ENCODE assay signal across 17 cellular contexts in the genomic region with DNA sequence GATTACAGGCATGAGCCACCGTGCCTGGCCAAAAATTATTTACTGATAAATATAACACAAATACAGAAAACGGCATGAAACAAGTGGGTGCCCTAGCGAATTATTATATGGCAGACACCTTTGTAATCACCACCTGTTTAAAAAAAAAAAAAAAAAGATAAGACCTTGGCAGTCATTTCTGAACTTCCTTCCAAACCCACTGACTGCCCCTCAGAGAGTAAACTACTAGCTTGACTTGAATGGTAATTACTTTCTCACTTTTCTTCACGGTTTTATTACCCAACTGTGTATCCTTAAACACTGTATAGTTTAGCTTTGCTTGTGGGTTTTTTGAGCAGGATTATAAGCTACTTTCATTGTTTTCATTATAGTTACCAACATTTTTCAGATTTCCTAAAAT. TPM values are rescaled to one million over a fixed set of nuclear protein-coding genes. Genes with fewer than 3 reads are reported as not detected.
A peak's percentile ranks its signal among the peaks of the same experiment; 100 is the strongest.
DNase-seq lines count a peak whose midpoint lies in the region; ATAC-seq and TF ChIP-seq lines count a peak whose summit lies in the region.
"Had no signal": no experiment of that assay in that cellular context is flagged by ENCODE, and none has a peak within 500 bp of the region (broad histone marks: within the 10 kb centered on the region; RNA-seq: fewer than 3 reads in every experiment).

No MANE protein-coding gene starts in this region.

- no peak overlapping the region for H3K4me3 Mint-ChIP-seq in activated CD8-positive, alpha-beta T cell treated with anti-CD3 and anti-CD28 coated beads for 36 hours
- H3K4me3 Mint-ChIP-seq in activated CD8-positive, alpha-beta T cell treated with anti-CD3 and anti-CD28 coated beads, Interleukin-2, amount 10 ng/mL, durations not matched to agents 7 days and 5 days = no peak overlapping the region
- no peak overlapping the region for H3K4me3 Mint-ChIP-seq in activated naive CD8-positive, alpha-beta T cell
- peak overlapping the region; percentile 53 for H3K4me3 Mint-ChIP-seq in natural killer cell treated with Interleukin-12 subunit alpha and Interleukin-12 subunit beta and Interleukin-15 and Interleukin-18, amount 100 ng/mL, for 72 hours
- H3K4me3 Mint-ChIP-seq: GM23338 had no signal

- peak; percentile 65 for ATAC-seq in activated CD8-positive, alpha-beta T cell treated with anti-CD3 and anti-CD28 coated beads for 36 hours
- no peak for ATAC-seq in activated CD8-positive, alpha-beta T cell treated with anti-CD3 and anti-CD28 coated beads, Interleukin-2, amount 10 ng/mL, durations not matched to agents 7 days and 5 days
- peak; percentile 66 for ATAC-seq in natural killer cell treated with Interleukin-12 subunit alpha and Interleukin-12 subunit beta and Interleukin-15 and Interleukin-18, amount 100 ng/mL, for 72 hours
- ATAC-seq: GM23338 had no signal

- no peak overlapping the region for H2AFZ ChIP-seq in OCI-LY7 (ENCODE audit: low read length)
- H2AFZ ChIP-seq: GM23338 had no signal

- intact Hi-C loops in activated CD8-positive, alpha-beta T cell treated with anti-CD3 and anti-CD28 coated beads for 36 hours (cut with micrococcal nuclease) = no loop called here
- intact Hi-C loops in OCI-LY7 (cut with micrococcal nuclease; ENCODE audit: unreplicated experiment) = no loop called here

- peaks cover 54% of the 10 kb centered on the region for H3K36me3 ChIP-seq in OCI-LY7 (ENCODE audit: insufficient read depth, low read length)

- no peak overlapping the region for H3K4me3 ChIP-seq in OCI-LY7 (ENCODE audit: low read depth, low read length, poor library complexity, severe bottlenecking)
- H3K4me3 ChIP-seq: GM23338 had no signal

- H3K9me3 ChIP-seq in OCI-LY7 (ENCODE audit: low read length) = 0 out of 2 replicates have a peak, but pooled peaks cover under 1% of the 10 kb centered on the region
- H3K9me3 ChIP-seq: Caco-2 had no signal

- peaks cover 62% of the 10 kb centered on the region for H3K36me3 Mint-ChIP-seq in activated CD8-positive, alpha-beta T cell treated with anti-CD3 and anti-CD28 coated beads for 36 hours (ENCODE audit: low read depth)
- peaks cover 50% of the 10 kb centered on the region for H3K36me3 Mint-ChIP-seq in activated CD8-positive, alpha-beta T cell treated with anti-CD3 and anti-CD28 coated beads, Interleukin-2, amount 10 ng/mL, durations not matched to agents 7 days and 5 days (ENCODE audit: low read depth)
- peaks cover 11% of the 10 kb centered on the region for H3K36me3 Mint-ChIP-seq in activated naive CD8-positive, alpha-beta T cell
- H3K36me3 Mint-ChIP-seq in natural killer cell treated with Interleukin-12 subunit alpha and Interleukin-12 subunit beta and Interleukin-15 and Interleukin-18, amount 100 ng/mL, for 72 hours = peaks cover 14% of the 10 kb centered on the region

- H3K27ac ChIP-seq in OCI-LY7 (ENCODE audit: low read depth, low read length, poor library complexity, severe bottlenecking) = no peak overlapping the region

- no peak for TF ChIP-seq CTCF in activated CD8-positive, alpha-beta T cell treated with anti-CD3 and anti-CD28 coated beads for 36 hours (IDR thresholded peaks at IDR 0.05)
- TF ChIP-seq CTCF in GM10248 (IDR thresholded peaks at IDR 0.05; ENCODE audit: control extremely low read depth, extremely low read depth, low read depth, missing control alignments) (no peak), OCI-LY7 (conservative IDR thresholded peaks at IDR 0.05; ENCODE audit: low read length) (no peak)

- no peaks in the 10 kb centered on the region for H3K9me2 ChIP-seq in OCI-LY7 (ENCODE audit: insufficient read depth, low read length)

- H4K20me1 ChIP-seq in OCI-LY7 (ENCODE audit: insufficient read depth, low read length) = no peaks in the 10 kb centered on the region

- H3K9me3 Mint-ChIP-seq in activated CD8-positive, alpha-beta T cell treated with anti-CD3 and anti-CD28 coated beads for 36 hours = peaks cover 2% of the 10 kb centered on the region
- no peaks in the 10 kb centered on the region for H3K9me3 Mint-ChIP-seq in activated CD8-positive, alpha-beta T cell treated with anti-CD3 and anti-CD28 coated beads, Interleukin-2, amount 10 ng/mL, durations not matched to agents 7 days and 5 days (ENCODE audit: insufficient read depth)
- no peaks in the 10 kb centered on the region for H3K9me3 Mint-ChIP-seq in activated naive CD8-positive, alpha-beta T cell (ENCODE audit: low read depth)
- no peaks in the 10 kb centered on the region for H3K9me3 Mint-ChIP-seq in natural killer cell treated with Interleukin-12 subunit alpha and Interleukin-12 subunit beta and Interleukin-15 and Interleukin-18, amount 100 ng/mL, for 72 hours
- H3K9me3 Mint-ChIP-seq: GM23338 had no signal

- H3K79me2 ChIP-seq in OCI-LY7 (ENCODE audit: insufficient read depth, low read depth, low read length) = peaks cover 34% of the 10 kb centered on the region; the same call in 1 of the 2 replicates

- CTCF ChIA-PET in activated CD8-positive, alpha-beta T cell treated with anti-CD3 and anti-CD28 coated beads for 36 hours (lab: Charles Lee) = interaction anchor here (1.5 to 1.8 kb wide), 2 partner anchors 17 to 41 kb away, joined by 4 to 6 read pairs; no protein-coding TSS in a partner anchor
- CTCF ChIA-PET in activated CD8-positive, alpha-beta T cell treated with anti-CD3 and anti-CD28 coated beads, Interleukin-2, amount 10 ng/mL, durations not matched to agents 7 days and 5 days (lab: Charles Lee) = interaction anchor here (0.6 kb wide), 1 partner anchor 17 kb away, joined by 3 read pairs; no protein-coding TSS in a partner anchor
- CTCF ChIA-PET in GM10248 (lab: Yijun Ruan, JAX) (interaction anchor here (0.6 to 2.3 kb wide), 2 partner anchors 12 to 33 kb away, joined by 3 to 5 read pairs; no protein-coding TSS in a partner anchor), OCI-LY7 (lab: Charles Lee; ENCODE audit: unreplicated experiment) (interaction anchor here (0.6 kb wide), 1 partner anchor 37 kb away, joined by 3 read pairs; no protein-coding TSS in a partner anchor)

- BruUV-seq in OCI-LY7 (replicated peaks; lab: Mats Ljungman, UMichigan) = no TSS peak

- no peaks in the 10 kb centered on the region for H3K4me1 ChIP-seq in OCI-LY7 (ENCODE audit: insufficient read depth, low read length, poor library complexity, severe bottlenecking)
- H3K4me1 ChIP-seq: Caco-2 had no signal

- DNase-seq in activated CD8-positive, alpha-beta T cell treated with anti-CD3 and anti-CD28 coated beads for 36 hours = no peak
- no peak for DNase-seq in activated CD8-positive, alpha-beta T cell treated with anti-CD3 and anti-CD28 coated beads, Interleukin-2, amount 10 ng/mL, durations not matched to agents 7 days and 5 days
- DNase-seq in GM10248 (ENCODE audit: extremely low spot score) (peak; percentile 29), OCI-LY7 (ENCODE audit: low spot score) (no peak), NCI-H524 (lab: John Stamatoyannopoulos, UW) (no peak), NCI-H82 (lab: John Stamatoyannopoulos, UW) (no peak)
- no peak for DNase-seq in natural killer cell treated with Interleukin-12 subunit alpha and Interleukin-12 subunit beta and Interleukin-15 and Interleukin-18, amount 100 ng/mL, for 72 hours (ENCODE audit: low spot score)
- DNase-seq: C1 segment of cervical spinal cord, Caco-2, Karpas-422, MM.1S, NCI-H1105, NCI-H1694 treated with DMSO at 0.1 percent for 48 hours, NCI-H446 treated with DMSO at 0.1 percent for 48 hours, NCI-H774 had no signal

- no peak overlapping the region for H3K4me2 ChIP-seq in OCI-LY7 (ENCODE audit: low read length)
- H3K4me2 ChIP-seq: GM23338 had no signal

- peak overlapping the region; percentile 80 for H3K27ac Mint-ChIP-seq in activated CD8-positive, alpha-beta T cell treated with anti-CD3 and anti-CD28 coated beads for 36 hours
- no peak overlapping the region for H3K27ac Mint-ChIP-seq in activated CD8-positive, alpha-beta T cell treated with anti-CD3 and anti-CD28 coated beads, Interleukin-2, amount 10 ng/mL, durations not matched to agents 7 days and 5 days
- peak overlapping the region; percentile 66 for H3K27ac Mint-ChIP-seq in activated naive CD8-positive, alpha-beta T cell
- peak overlapping the region; percentile 68 to 87 for H3K27ac Mint-ChIP-seq in natural killer cell treated with Interleukin-12 subunit alpha and Interleukin-12 subunit beta and Interleukin-15 and Interleukin-18, amount 100 ng/mL, for 72 hours
- H3K27ac Mint-ChIP-seq: GM23338 had no signal

- H3K27me3 Mint-ChIP-seq in activated CD8-positive, alpha-beta T cell treated with anti-CD3 and anti-CD28 coated beads for 36 hours = no peaks in the 10 kb centered on the region
- no peaks in the 10 kb centered on the region for H3K27me3 Mint-ChIP-seq in activated CD8-positive, alpha-beta T cell treated with anti-CD3 and anti-CD28 coated beads, Interleukin-2, amount 10 ng/mL, durations not matched to agents 7 days and 5 days (ENCODE audit: low read depth)
- no peaks in the 10 kb centered on the region for H3K27me3 Mint-ChIP-seq in activated naive CD8-positive, alpha-beta T cell
- no peaks in the 10 kb centered on the region for H3K27me3 Mint-ChIP-seq in natural killer cell treated with Interleukin-12 subunit alpha and Interleukin-12 subunit beta and Interleukin-15 and Interleukin-18, amount 100 ng/mL, for 72 hours

- peaks cover 68% of the 10 kb centered on the region for H3K4me1 Mint-ChIP-seq in activated CD8-positive, alpha-beta T cell treated with anti-CD3 and anti-CD28 coated beads for 36 hours (ENCODE audit: low read depth)
- peaks cover 25% of the 10 kb centered on the region for H3K4me1 Mint-ChIP-seq in activated CD8-positive, alpha-beta T cell treated with anti-CD3 and anti-CD28 coated beads, Interleukin-2, amount 10 ng/mL, durations not matched to agents 7 days and 5 days (ENCODE audit: low read depth)
- H3K4me1 Mint-ChIP-seq in activated naive CD8-positive, alpha-beta T cell (ENCODE audit: low read depth) = peaks cover 53% of the 10 kb centered on the region
- peaks cover 28 to 29% of the 10 kb centered on the region in 2 donors for H3K4me1 Mint-ChIP-seq in natural killer cell treated with Interleukin-12 subunit alpha and Interleukin-12 subunit beta and Interleukin-15 and Interleukin-18, amount 100 ng/mL, for 72 hours (ENCODE audit: low read depth in 2 of 2)

- POLR2A ChIA-PET in activated CD8-positive, alpha-beta T cell treated with anti-CD3 and anti-CD28 coated beads for 36 hours (lab: Charles Lee) = interaction anchor here (0.6 to 1.7 kb wide), 5 partner anchors 12 to 1024 kb away, joined by 3 to 4 read pairs (median 3); no protein-coding TSS in a partner anchor
- POLR2A ChIA-PET in activated CD8-positive, alpha-beta T cell treated with anti-CD3 and anti-CD28 coated beads, Interleukin-2, amount 10 ng/mL, durations not matched to agents 7 days and 5 days (lab: Charles Lee) = no interaction called here
- POLR2A ChIA-PET in GM10248 (lab: Yijun Ruan, JAX) (no interaction called here), OCI-LY7 (lab: Charles Lee) (interaction anchor here (0.6 to 1.6 kb wide), 4 partner anchors 11 to 407 kb away, joined by 3 to 4 read pairs (median 4); no protein-coding TSS in a partner anchor)

RNA-seq across cellular contexts. Expression of gene SFI1, which starts 23.7 kb away (rescaled TPM):
- 100 to 1,000 TPM; 273 to 274 TPM for total RNA-seq in activated CD8-positive, alpha-beta T cell treated with anti-CD3 and anti-CD28 coated beads for 36 hours
- total RNA-seq in activated CD8-positive, alpha-beta T cell treated with anti-CD3 and anti-CD28 coated beads, Interleukin-2, amount 10 ng/mL, durations not matched to agents 7 days and 5 days = 100 to 1,000 TPM; 136 to 141 TPM
- total RNA-seq in natural killer cell treated with Interleukin-12 subunit alpha and Interleukin-12 subunit beta and Interleukin-15 and Interleukin-18, amount 100 ng/mL, for 72 hours = 100 to 1,000 TPM; 213 to 332 TPM
- 72.6 and 73.3 TPM in 2 replicates for total RNA-seq in OCI-LY7 (2014; rRNA removed; shearing (Covaris generic))
- 132 and 145 TPM in 2 replicates for total RNA-seq in OCI-LY7 (2022)

RNA-seq across cellular contexts. Expression of gene EIF4ENIF1, which starts 30.4 kb away (rescaled TPM):
- 10 to 100 TPM; 50.3 to 50.5 TPM for total RNA-seq in activated CD8-positive, alpha-beta T cell treated with anti-CD3 and anti-CD28 coated beads for 36 hours
- total RNA-seq in activated CD8-positive, alpha-beta T cell treated with anti-CD3 and anti-CD28 coated beads, Interleukin-2, amount 10 ng/mL, durations not matched to agents 7 days and 5 days = 10 to 100 TPM; 34.6 to 39.3 TPM
- 100 to 1,000 TPM in 1 of 2 donors, 10 to 100 TPM in 1; 83.4 to 107 TPM for total RNA-seq in natural killer cell treated with Interleukin-12 subunit alpha and Interleukin-12 subunit beta and Interleukin-15 and Interleukin-18, amount 100 ng/mL, for 72 hours
- 12.5 and 18.1 TPM in 2 replicates for total RNA-seq in OCI-LY7 (2014; rRNA removed; shearing (Covaris generic))
- total RNA-seq in OCI-LY7 (2022) = 40.3 and 46.0 TPM in 2 replicates

Comparison
In these comparisons a context has a peak if more than half of its experiments do, and no peak if none do; other contexts are left out.
1. POLR2A ChIA-PET loops: an anchor here in activated CD8-positive, alpha-beta T cell treated with anti-CD3 and anti-CD28 coated beads for 36 hours (0.6 to 1.7 kb wide) and OCI-LY7 (0.6 to 1.6 kb wide); none called in activated CD8-positive, alpha-beta T cell treated with anti-CD3 and anti-CD28 coated beads, Interleukin-2, amount 10 ng/mL, durations not matched to agents 7 days and 5 days and GM10248.